8 cellular contexts compared by ENCODE assay signal in the genomic region with DNA sequence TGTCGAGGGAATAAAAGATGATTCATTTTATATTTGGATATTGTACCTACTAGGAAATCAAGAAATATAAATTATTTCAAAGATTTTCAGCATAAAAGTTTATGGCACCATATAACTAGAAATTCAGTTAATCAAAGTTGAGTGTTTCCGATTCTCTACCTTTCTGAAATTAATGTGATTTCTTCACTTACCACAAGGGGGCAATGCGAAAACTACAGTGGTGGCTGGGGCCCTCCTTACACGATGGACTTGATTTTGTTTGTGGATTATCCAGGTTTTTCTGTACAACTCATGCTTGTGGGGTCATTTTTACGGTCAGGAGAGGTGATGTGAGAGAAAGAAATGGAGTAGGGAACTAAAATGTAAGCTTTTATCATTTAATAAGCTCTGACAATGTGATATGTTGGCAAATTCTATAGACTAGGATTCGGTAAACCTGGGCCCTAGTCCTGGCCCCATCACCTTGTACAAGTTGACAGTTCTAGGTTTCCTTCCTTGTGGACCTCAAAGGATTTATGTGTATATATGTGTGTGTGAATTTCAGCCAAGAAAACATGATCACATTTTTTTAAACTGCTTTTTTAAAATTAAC. TPM values are rescaled to one million over a fixed set of nuclear protein-coding genes. Genes with fewer than 3 reads are reported as not detected.
DNase-seq lines count a peak whose midpoint lies in the region; ATAC-seq and TF ChIP-seq lines count a peak whose summit lies in the region.

No MANE protein-coding gene starts in this region.

- H3F3A ChIP-seq in GM23248 (ENCODE audit: insufficient read depth), result no peaks in the 10 kb centered on the region

- no peak overlapping the region for H3K27ac Mint-ChIP-seq in CD8-positive, alpha-beta T cell

- no peaks in the 10 kb centered on the region for H3K9me2 ChIP-seq in GM23248 (ENCODE audit: insufficient read depth)
- no peaks in the 10 kb centered on the region for H3K9me2 ChIP-seq in hepatocyte (replicated peaks; ENCODE audit: insufficient read depth)

- no peaks in the 10 kb centered on the region for H3K4me1 Mint-ChIP-seq in CD8-positive, alpha-beta T cell (ENCODE audit: low read depth)

- peak; percentile 49 for ATAC-seq in CD8-positive, alpha-beta T cell

- H2AFZ ChIP-seq in GM23248 (no peak overlapping the region), hepatocyte (no peak overlapping the region)

- CTCF ChIA-PET in CD8-positive, alpha-beta T cell (lab: Charles Lee), result interaction anchor here (0.6 to 2.2 kb wide), 12 partner anchors 8 to 934 kb away, joined by 3 to 8 read pairs (median 4); no protein-coding TSS in a partner anchor

- H3K4me2 ChIP-seq in GM23248 (ENCODE audit: unreplicated experiment) (no peak overlapping the region), hepatocyte (no peak overlapping the region)

- no peak for DNase-seq in CD8-positive, alpha-beta T cell
- DNase-seq in GM23248 (peak; percentile 39), RPMI8226 (peak; percentile 26), hepatocyte (ENCODE audit: low spot score) (peak; percentile 8), DMS153 (lab: John Stamatoyannopoulos, UW) (no peak), hypothalamus (lab: John Stamatoyannopoulos, UW) (no peak), middle frontal gyrus (ENCODE audit: extremely low spot score, low spot score) (no peak), NCI-H2081 (lab: John Stamatoyannopoulos, UW) (no peak)

- H4K20me1 ChIP-seq in GM23248 (ENCODE audit: insufficient read depth) (no peaks in the 10 kb centered on the region), hepatocyte (ENCODE audit: insufficient read depth, poor library complexity, severe bottlenecking) (no peaks in the 10 kb centered on the region)

- H3K9ac ChIP-seq in GM23248, result no peak overlapping the region

- no peaks in the 10 kb centered on the region for H3K4me1 ChIP-seq in CD8-positive, alpha-beta T cell (ENCODE audit: insufficient read depth, low read length)
- H3K4me1 ChIP-seq in GM23248 (ENCODE audit: insufficient read depth) (no peaks in the 10 kb centered on the region), hepatocyte (ENCODE audit: insufficient read depth) (no peaks in the 10 kb centered on the region)

- H3K36me3 Mint-ChIP-seq in CD8-positive, alpha-beta T cell, result peaks cover 2% of the 10 kb centered on the region

- H3K27ac ChIP-seq in CD8-positive, alpha-beta T cell (ENCODE audit: low read depth, low read length), result no peak overlapping the region
- no peak overlapping the region for H3K27ac ChIP-seq in GM23248
- no peak overlapping the region for H3K27ac ChIP-seq in hepatocyte

- peaks cover 13% of the 10 kb centered on the region for H3K9me3 Mint-ChIP-seq in CD8-positive, alpha-beta T cell

- no peak overlapping the region for H3K4me3 ChIP-seq in CD8-positive, alpha-beta T cell (ENCODE audit: low read depth, low read length)
- H3K4me3 ChIP-seq in GM23248 (no peak overlapping the region), hepatocyte (no peak overlapping the region)

- in situ Hi-C loops in GM23248 (cut with MboI), result no loop called here

- H3K36me3 ChIP-seq in CD8-positive, alpha-beta T cell (ENCODE audit: insufficient read depth, low read length), result no peaks in the 10 kb centered on the region
- H3K36me3 ChIP-seq in GM23248 (ENCODE audit: low read depth) (no peaks in the 10 kb centered on the region), hepatocyte (replicated peaks; ENCODE audit: insufficient read depth, low read depth) (no peaks in the 10 kb centered on the region)

- POLR2A ChIA-PET in CD8-positive, alpha-beta T cell (lab: Charles Lee), result interaction anchor here (0.7 kb wide), 1 partner anchor 16 kb away, joined by 3 read pairs; no protein-coding TSS in a partner anchor

- H3K27me3 ChIP-seq in CD8-positive, alpha-beta T cell (ENCODE audit: insufficient read depth, low read length), result no peaks in the 10 kb centered on the region
- H3K27me3 ChIP-seq in GM23248 (replicated peaks; ENCODE audit: insufficient read depth), result peaks cover 9% of the 10 kb centered on the region
- no peaks in the 10 kb centered on the region for H3K27me3 ChIP-seq in hepatocyte

- H3K27me3 Mint-ChIP-seq in CD8-positive, alpha-beta T cell (ENCODE audit: low read depth), result no peaks in the 10 kb centered on the region

- H3K9me3 ChIP-seq in CD8-positive, alpha-beta T cell (ENCODE audit: low read length), result no peaks in the 10 kb centered on the region
- no peaks in the 10 kb centered on the region for H3K9me3 ChIP-seq in GM23248 (ENCODE audit: low read depth)
- H3K9me3 ChIP-seq in hepatocyte (ENCODE audit: low read depth), result no peaks in the 10 kb centered on the region

- TF ChIP-seq CTCF in CD8-positive, alpha-beta T cell (IDR thresholded peaks at IDR 0.05), result peak; percentile 76
- TF ChIP-seq CTCF in hepatocyte (IDR thresholded peaks at IDR 0.05; ENCODE audit: poor library complexity), result peak; percentile 43

- intact Hi-C loops in CD8-positive, alpha-beta T cell (cut with DNase I, micrococcal nuclease), result no loop called here

- H3K4me3 Mint-ChIP-seq in CD8-positive, alpha-beta T cell, result no peak overlapping the region

- no peaks in the 10 kb centered on the region for H3K79me2 ChIP-seq in GM23248 (ENCODE audit: insufficient read depth)
- no peaks in the 10 kb centered on the region for H3K79me2 ChIP-seq in hepatocyte

- WGBS in GM23248 (ENCODE audit: low coverage in 1 of 2, low lambda C conversion rate in 2 of 2, missing lambda C conversion rate in 2 of 2), 2 experiments, result 47 to 53% methylated on average over 6 of the region's 6 CpGs
- 58% methylated on average over 6 of the region's 6 CpGs for WGBS in hepatocyte (ENCODE audit: low lambda C conversion rate, missing lambda C conversion rate)

RNA-seq across cellular contexts. Expression of gene G6PC2, which starts 47.6 kb away (rescaled TPM):
- total RNA-seq in CD8-positive, alpha-beta T cell, result not detected
- total RNA-seq in GM23248 (2014; rRNA removed; shearing (Covaris generic)), result not detected in 2 replicates
- polyA plus RNA-seq in GM23248 (2016; fragmentation: Nextera tagmentation; extraction: Ambion mirVana) (not detected in 2 replicates), hepatocyte (not detected in 2 replicates)
- total RNA-seq in hepatocyte, result not detected in 2 replicates

RNA-seq across cellular contexts. Expression of gene SPC25, which starts 58.5 kb away (rescaled TPM):
- total RNA-seq in CD8-positive, alpha-beta T cell, result under 1 TPM in 1 of 2 experiments, not detected in 1; 0.22 TPM
- 3.4 and 3.7 TPM in 2 replicates for total RNA-seq in GM23248 (2014; rRNA removed; shearing (Covaris generic))
- polyA plus RNA-seq in GM23248 (2016; fragmentation: Nextera tagmentation; extraction: Ambion mirVana) (11.8 and 11.9 TPM in 2 replicates), hepatocyte (8.1 and 8.3 TPM in 2 replicates)
- total RNA-seq in hepatocyte, result 4.1 and 11.2 TPM in 2 replicates

Comparison
In these comparisons a context has a peak if more than half of its experiments do, and no peak if none do; other contexts are left out.
1. DNase-seq: peak in GM23248 (single experiment), RPMI8226 (single experiment) and hepatocyte (single experiment); none in CD8-positive, alpha-beta T cell (0 of 7), DMS153 (single experiment), hypothalamus (0 of 51), middle frontal gyrus (single experiment) and NCI-H2081 (0 of 2).